ENCODE assay signal across 8 cellular contexts in genomic region chr13:99087130-99087953, GRCh38.
DNase-seq lines count a peak whose midpoint lies in the region; ATAC-seq, FAIRE-seq and TF ChIP-seq lines count a peak whose summit lies in the region.

No MANE protein-coding gene starts in this region.

- peak overlapping the region; percentile 96 for H3K4me3 Mint-ChIP-seq in activated CD8-positive, alpha-beta T cell treated with anti-CD3 and anti-CD28 coated beads, Interleukin-2, amount 10 ng/mL, durations not matched to agents 7 days and 5 days

- peak overlapping the region; percentile 97 for H3K27ac Mint-ChIP-seq in activated CD8-positive, alpha-beta T cell treated with anti-CD3 and anti-CD28 coated beads, Interleukin-2, amount 10 ng/mL, durations not matched to agents 7 days and 5 days

- peak; percentile 98 for FAIRE-seq in GM19239 (lab: Jason Lieb, UNC)

- H3K36me3 ChIP-seq in ectodermal cell (ENCODE audit: control insufficient read depth, insufficient read depth, low read length), result no peaks in the 10 kb centered on the region
- H3K36me3 ChIP-seq in lower lobe of right lung, result no peaks in the 10 kb centered on the region

- H3K4me1 Mint-ChIP-seq in activated CD8-positive, alpha-beta T cell treated with anti-CD3 and anti-CD28 coated beads, Interleukin-2, amount 10 ng/mL, durations not matched to agents 7 days and 5 days (ENCODE audit: low read depth), result peaks cover 37% of the 10 kb centered on the region

- no peaks in the 10 kb centered on the region for H3K9me3 Mint-ChIP-seq in activated CD8-positive, alpha-beta T cell treated with anti-CD3 and anti-CD28 coated beads, Interleukin-2, amount 10 ng/mL, durations not matched to agents 7 days and 5 days (ENCODE audit: insufficient read depth)

- intact Hi-C loops in lower lobe of right lung (cut with DNase I), result no loop called here

- POLR2A ChIA-PET in activated CD8-positive, alpha-beta T cell treated with anti-CD3 and anti-CD28 coated beads, Interleukin-2, amount 10 ng/mL, durations not matched to agents 7 days and 5 days (lab: Charles Lee), result interaction anchor here (0.7 to 1.8 kb wide), 13 partner anchors 9 to 330 kb away, joined by 3 to 8 read pairs (median 4); partner anchors contain the start of gene UBAC2

- 1% methylated on average over 89 of the region's 89 CpGs for WGBS in ectodermal cell, 2 experiments

- TF ChIP-seq CTCF in lower lobe of right lung (IDR thresholded peaks at IDR 0.05), result peak; percentile 35

- H3K4me3 ChIP-seq in ectodermal cell (ENCODE audit: insufficient read depth, low read depth, low read length) (peak overlapping the region; percentile 54), lower lobe of right lung (peak overlapping the region; percentile 74)

- no peak overlapping the region for H3K27ac ChIP-seq in ectodermal cell (ENCODE audit: insufficient read depth, low read depth, low read length, poor library complexity, severe bottlenecking)
- peak overlapping the region; percentile 93 for H3K27ac ChIP-seq in lower lobe of right lung

- CTCF ChIA-PET in activated CD8-positive, alpha-beta T cell treated with anti-CD3 and anti-CD28 coated beads, Interleukin-2, amount 10 ng/mL, durations not matched to agents 7 days and 5 days (lab: Charles Lee), result interaction anchor here (0.8 to 2.6 kb wide), 9 partner anchors 9 to 182 kb away, joined by 3 to 12 read pairs (median 5); no protein-coding TSS in a partner anchor

- H3K27me3 Mint-ChIP-seq in activated CD8-positive, alpha-beta T cell treated with anti-CD3 and anti-CD28 coated beads, Interleukin-2, amount 10 ng/mL, durations not matched to agents 7 days and 5 days (ENCODE audit: low read depth), result no peaks in the 10 kb centered on the region

- DNase-seq in Ammon's horn (ENCODE audit: low spot score), result peak; percentile 94
- DNase-seq in GM19239 (ENCODE audit: insufficient read length, low spot score), result peak; percentile 99
- peak; percentile 96 for DNase-seq in NCI-H526 treated with DMSO at 0.1 percent for 48 hours (lab: John Stamatoyannopoulos, UW)
- DNase-seq in activated CD8-positive, alpha-beta T cell treated with anti-CD3 and anti-CD28 coated beads, Interleukin-2, amount 10 ng/mL, durations not matched to agents 7 days and 5 days, result peak; percentile 95
- peak; percentile 92 for DNase-seq in lower lobe of right lung
- DNase-seq in stimulated activated CD4-positive, alpha-beta T cell treated with anti-CD3 and anti-CD28 coated beads, TNF-alpha, amount 100 ng/mL, for 1 hour (ENCODE audit: low read depth in 3 of 3, low spot score in 1 of 3), result peak; percentile 88 to 91 (median 88)

- H3K9me3 ChIP-seq in ectodermal cell (ENCODE audit: control insufficient read depth, low read length), result no peaks in the 10 kb centered on the region
- no peaks in the 10 kb centered on the region for H3K9me3 ChIP-seq in lower lobe of right lung

- H3K27me3 ChIP-seq in ectodermal cell (ENCODE audit: control insufficient read depth, insufficient read depth, low read length, poor library complexity, severe bottlenecking), result peaks cover 61% of the 10 kb centered on the region
- H3K27me3 ChIP-seq in lower lobe of right lung (ENCODE audit: low read depth), result peaks cover 5% of the 10 kb centered on the region

- H3K4me1 ChIP-seq in ectodermal cell (ENCODE audit: control insufficient read depth, insufficient read depth, low read length) (peaks cover 4% of the 10 kb centered on the region), lower lobe of right lung (peaks cover 22% of the 10 kb centered on the region)

- peaks cover 15% of the 10 kb centered on the region for H3K36me3 Mint-ChIP-seq in activated CD8-positive, alpha-beta T cell treated with anti-CD3 and anti-CD28 coated beads, Interleukin-2, amount 10 ng/mL, durations not matched to agents 7 days and 5 days (ENCODE audit: low read depth)

- ATAC-seq in HG03439 (IDR thresholded peaks at IDR 0.05; ENCODE audit: unreplicated experiment) (peak; percentile 76), lower lobe of right lung (peak; percentile 96 to 98)
- peak; percentile 87 for ATAC-seq in activated CD8-positive, alpha-beta T cell treated with anti-CD3 and anti-CD28 coated beads, Interleukin-2, amount 10 ng/mL, durations not matched to agents 7 days and 5 days
